Comparison of ENCODE assay signal across 20 cellular contexts in the genomic region with DNA sequence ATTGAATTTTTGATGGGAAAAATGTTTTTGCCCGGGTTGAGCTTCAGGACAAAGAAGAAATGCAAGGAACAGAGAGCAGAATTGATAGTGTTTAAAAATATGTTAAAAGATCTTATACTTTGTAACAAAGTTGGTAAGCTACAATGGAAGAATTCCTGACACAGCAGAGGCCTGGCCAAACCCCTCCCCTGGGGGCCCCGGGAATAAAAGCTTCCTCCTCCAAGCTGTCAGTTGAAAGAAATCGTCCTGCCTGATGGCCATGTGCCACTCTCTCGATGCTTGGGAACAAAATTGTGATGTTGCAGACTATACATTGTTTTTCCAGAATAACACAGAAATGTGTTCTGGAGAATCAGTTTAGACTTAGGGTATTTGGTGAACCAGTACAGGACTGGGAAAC. TPM values are rescaled to one million over a fixed set of nuclear protein-coding genes. Genes with fewer than 3 reads are reported as not detected.
DNase-seq lines count a peak whose midpoint lies in the region; ATAC-seq and TF ChIP-seq lines count a peak whose summit lies in the region.
"Had no signal": no experiment of that assay in that cellular context is flagged by ENCODE, and none has a peak within 500 bp of the region (broad histone marks: within the 10 kb centered on the region; RNA-seq: fewer than 3 reads in every experiment).

No MANE protein-coding gene starts in this region.

- intact Hi-C loops in esophagus squamous epithelium (cut with DNase I) = no loop called here
- intact Hi-C loops in right cardiac atrium (cut with DNase I) = no loop called here

- no peak overlapping the region for H3K4me3 Mint-ChIP-seq in stimulated activated memory B cell treated with anti-CD40 and anti-IgM and Interleukin-4, amounts not matched to agents 10 μg/mL and 1 μg/mL and 100 μg/mL, for 72 hours
- H3K4me3 Mint-ChIP-seq: CD4-positive, CD25-positive, alpha-beta regulatory T cell had no signal

- H3K27ac ChIP-seq in esophagus squamous epithelium (peak overlapping the region in 3 of 4 donors; percentile 47 to 57 (median 50)), right cardiac atrium (ENCODE audit: low read length) (no peak overlapping the region), subcutaneous abdominal adipose tissue (ENCODE audit: low read depth, low read length) (peak overlapping the region; percentile 63)
- H3K27ac ChIP-seq: BLaER1, SJSA1 had no signal

- H3K27ac Mint-ChIP-seq in stimulated activated memory B cell treated with anti-CD40 and anti-IgM and Interleukin-4, amounts not matched to agents 10 μg/mL and 1 μg/mL and 100 μg/mL, for 72 hours = no peak overlapping the region
- H3K27ac Mint-ChIP-seq: CD4-positive, CD25-positive, alpha-beta regulatory T cell had no signal

- H3K4me1 Mint-ChIP-seq in stimulated activated memory B cell treated with anti-CD40 and anti-IgM and Interleukin-4, amounts not matched to agents 10 μg/mL and 1 μg/mL and 100 μg/mL, for 72 hours = no peaks in the 10 kb centered on the region
- H3K4me1 Mint-ChIP-seq: CD4-positive, CD25-positive, alpha-beta regulatory T cell had no signal

- H3K4me3 ChIP-seq in H7 (ENCODE audit: insufficient read depth, low read depth, low read length) (no peak overlapping the region), esophagus squamous epithelium (no peak overlapping the region), right cardiac atrium (ENCODE audit: low read length) (no peak overlapping the region), subcutaneous abdominal adipose tissue (ENCODE audit: low read depth in 1 of 5, low read length in 5 of 5) (no peak overlapping the region)
- H3K4me3 ChIP-seq: BLaER1, SJSA1 had no signal

- H3K9ac ChIP-seq in subcutaneous abdominal adipose tissue (ENCODE audit: low read length in 5 of 5) = no peak overlapping the region
- H3K9ac ChIP-seq: BLaER1 had no signal

- TF ChIP-seq POLR2A in esophagus squamous epithelium (IDR thresholded peaks at IDR 0.05) = no peak

- H3K9me3 ChIP-seq in esophagus squamous epithelium = no peaks in the 10 kb centered on the region
- H3K9me3 ChIP-seq in right cardiac atrium (ENCODE audit: control insufficient read depth, low read length) = no peaks in the 10 kb centered on the region
- peaks cover 0 to 9% (median 8%) of the 10 kb centered on the region in 5 donors for H3K9me3 ChIP-seq in subcutaneous abdominal adipose tissue (ENCODE audit: control insufficient read depth in 5 of 5, low read length in 5 of 5)
- H3K9me3 ChIP-seq: BLaER1, SJSA1 had no signal

- peaks cover 7% of the 10 kb centered on the region for H3K9me3 Mint-ChIP-seq in stimulated activated memory B cell treated with anti-CD40 and anti-IgM and Interleukin-4, amounts not matched to agents 10 μg/mL and 1 μg/mL and 100 μg/mL, for 72 hours

- H3K27me3 ChIP-seq in H7 (ENCODE audit: control insufficient read depth, insufficient read depth, low read length) = no peaks in the 10 kb centered on the region; the same call in 1 of the 2 replicates
- peaks cover 0 to 10% (median 0%) of the 10 kb centered on the region in 4 donors for H3K27me3 ChIP-seq in esophagus squamous epithelium
- no peaks in the 10 kb centered on the region for H3K27me3 ChIP-seq in right cardiac atrium (ENCODE audit: control insufficient read depth, insufficient read depth)
- no peaks in the 10 kb centered on the region for H3K27me3 ChIP-seq in subcutaneous abdominal adipose tissue (ENCODE audit: control insufficient read depth in 5 of 5, insufficient read depth in 4 of 5, low read length in 5 of 5)
- H3K27me3 ChIP-seq: BLaER1, SJSA1 had no signal

- H3K27me3 Mint-ChIP-seq in stimulated activated memory B cell treated with anti-CD40 and anti-IgM and Interleukin-4, amounts not matched to agents 10 μg/mL and 1 μg/mL and 100 μg/mL, for 72 hours = peaks cover 15% of the 10 kb centered on the region

- no peak for TF ChIP-seq CTCF in esophagus squamous epithelium (IDR thresholded peaks at IDR 0.05)

- WGBS in esophagus squamous epithelium, 2 donors = 36 to 37% methylated on average over 4 of the region's 4 CpGs
- WGBS in right cardiac atrium = 22% methylated on average over 4 of the region's 4 CpGs

- no peaks in the 10 kb centered on the region for H3K36me3 Mint-ChIP-seq in stimulated activated memory B cell treated with anti-CD40 and anti-IgM and Interleukin-4, amounts not matched to agents 10 μg/mL and 1 μg/mL and 100 μg/mL, for 72 hours
- H3K36me3 Mint-ChIP-seq: CD4-positive, CD25-positive, alpha-beta regulatory T cell had no signal

- H3K36me3 ChIP-seq in H7 (replicated peaks; ENCODE audit: control insufficient read depth, insufficient read depth, low read length) (no peaks in the 10 kb centered on the region), esophagus squamous epithelium (no peaks in the 10 kb centered on the region), subcutaneous abdominal adipose tissue (ENCODE audit: control insufficient read depth in 5 of 5, insufficient read depth in 5 of 5, low read length in 5 of 5) (no peaks in the 10 kb centered on the region)
- H3K36me3 ChIP-seq: BLaER1, SJSA1 had no signal

- DNase-seq in H7 (peak; percentile 60), esophagus squamous epithelium (lab: John Stamatoyannopoulos, UW) (no peak), right cardiac atrium (peak; percentile 32 to 67 (median 57))
- DNase-seq in activated CD4-positive, alpha-beta T cell treated with anti-CD3 and anti-CD28 coated beads, Interleukin-2, amount 50 U/mL, for 4 hours = no peak
- DNase-seq: CD4-positive, CD25-positive, alpha-beta regulatory T cell; DMS153; DND-41; Karpas-422; NCI-H1092 treated with DMSO at 0.1 percent for 48 hours; NCI-H1436; NCI-H187; NCI-H2107; NCI-H524; NCI-H774 had no signal

- H3K4me1 ChIP-seq in esophagus squamous epithelium (peaks cover 0 to 19% (median 7%) of the 10 kb centered on the region in 3 donors), right cardiac atrium (ENCODE audit: control insufficient read depth, insufficient read depth, low read length) (peaks cover 2% of the 10 kb centered on the region), subcutaneous abdominal adipose tissue (ENCODE audit: control insufficient read depth in 5 of 5, insufficient read depth in 5 of 5, low read length in 5 of 5) (peaks cover 4 to 16% (median 15%) of the 10 kb centered on the region in 5 donors)

- peak in 1 of 2 donors; percentile 45 for ATAC-seq in right cardiac atrium
- no peak for ATAC-seq in stimulated activated memory B cell treated with anti-CD40 and anti-IgM and Interleukin-4, amounts not matched to agents 10 μg/mL and 1 μg/mL and 100 μg/mL, for 72 hours
- ATAC-seq in HG03469 (IDR thresholded peaks at IDR 0.05; ENCODE audit: unreplicated experiment) = no peak
- ATAC-seq: HepG2 had no signal

RNA-seq across cellular contexts. Expression of a gene that starts 14.2 kb away (rescaled TPM):
- 1.6 and 2.1 TPM in 2 replicates for total RNA-seq in H7 (2014; rRNA removed; shearing (Covaris generic))
- total RNA-seq in esophagus squamous epithelium = 10 to 100 TPM in 1 of 4 donors, 1 to 10 TPM in 2, under 1 TPM in 1; 0.99 to 22.9 (median 3.1) TPM
- total RNA-seq in right cardiac atrium = 1 to 10 TPM in 3 of 4 donors, under 1 TPM in 1; 0.99 to 3.0 (median 1.3) TPM
- polyA plus RNA-seq in right cardiac atrium = 1.9 TPM
- total RNA-seq: HepG2 had no signal
- polyA plus RNA-seq: HepG2 had no signal

Comparison
In these comparisons a context has a peak if more than half of its experiments do, and no peak if none do; other contexts are left out.
1. DNase-seq: peak in H7 (single experiment) and right cardiac atrium (3 of 3); none in esophagus squamous epithelium (single experiment) and activated CD4-positive, alpha-beta T cell treated with anti-CD3 and anti-CD28 coated beads, Interleukin-2, amount 50 U/mL, for 4 hours (0 of 2).